In genomic region chr10:75236178-75236825, GRCh38 we compare ENCODE assay signal across 8 cellular contexts. TPM values are rescaled to one million over a fixed set of nuclear protein-coding genes. Genes with fewer than 3 reads are reported as not detected.
A peak's percentile ranks its signal among the peaks of the same experiment; 100 is the strongest.
DNase-seq lines count a peak whose midpoint lies in the region; ATAC-seq and TF ChIP-seq lines count a peak whose summit lies in the region.

No MANE protein-coding gene starts in this region.

- no peak for DNase-seq in activated T-cell treated with anti-CD3 and anti-CD28 coated beads, Interleukin-2, amount 50 U/mL, for 72 hours
- no peak for DNase-seq in activated T-cell treated with anti-CD3 and anti-CD28 coated beads, Interleukin-2, amount 50 U/mL, for 48 hours
- DNase-seq in tibial artery (no peak), NCI-H146 (lab: John Stamatoyannopoulos, UW) (no peak), left colon (no peak)

- no peaks in the 10 kb centered on the region for H3K27me3 ChIP-seq in liver (ENCODE audit: control insufficient read depth in 4 of 4, insufficient read depth in 4 of 4, low read length in 3 of 4)
- no peaks in the 10 kb centered on the region for H3K27me3 ChIP-seq in tibial artery

- no peaks in the 10 kb centered on the region for H3K9me3 Mint-ChIP-seq in activated T-cell treated with anti-CD3 and anti-CD28 coated beads, Interleukin-2, amount 50 U/mL, for 72 hours

- H3K36me3 Mint-ChIP-seq in activated T-cell treated with anti-CD3 and anti-CD28 coated beads, Interleukin-2, amount 50 U/mL, for 72 hours (ENCODE audit: insufficient read depth in 2 of 2): peaks cover 6 to 7% of the 10 kb centered on the region in 2 donors

- peaks cover 20% of the 10 kb centered on the region for H3K4me1 Mint-ChIP-seq in activated T-cell treated with anti-CD3 and anti-CD28 coated beads, Interleukin-2, amount 50 U/mL, for 72 hours (ENCODE audit: low read depth)

- H3K4me1 ChIP-seq in liver (ENCODE audit: control insufficient read depth in 4 of 4, insufficient read depth in 4 of 4, low read length in 3 of 4) (peaks cover 6 to 37% (median 24%) of the 10 kb centered on the region in 4 donors), tibial artery (peaks cover 0 to 28% (median 10%) of the 10 kb centered on the region in 4 donors)

- H3K27ac ChIP-seq in VCaP (peak overlapping the region; percentile 90), liver (ENCODE audit: low read depth in 1 of 2, low read length in 2 of 2) (no peak overlapping the region), tibial artery (peak overlapping the region; percentile 81 to 83)

- ATAC-seq in activated T-cell treated with anti-CD3 and anti-CD28 coated beads, Interleukin-2, amount 50 U/mL, for 72 hours (replicated peaks in 1 of 2): no peak
- ATAC-seq in GM21528 (IDR thresholded peaks at IDR 0.05; ENCODE audit: low FRiP score, unreplicated experiment) (no peak), left colon (no peak)

- no peaks in the 10 kb centered on the region for H3K27me3 Mint-ChIP-seq in activated T-cell treated with anti-CD3 and anti-CD28 coated beads, Interleukin-2, amount 50 U/mL, for 72 hours (ENCODE audit: low read depth)

- H3K36me3 ChIP-seq in liver (ENCODE audit: control insufficient read depth in 4 of 4, insufficient read depth in 3 of 4, low read depth in 1 of 4, low read length in 3 of 4): peaks cover 3 to 12% (median 8%) of the 10 kb centered on the region in 4 donors
- peaks cover 0 to 11% (median 0%) of the 10 kb centered on the region in 3 donors for H3K36me3 ChIP-seq in tibial artery

- intact Hi-C loops in tibial artery (cut with DNase I; ENCODE audit: low total_unique reads): loop anchor here (5.0 to 10.0 kb wide), 2 partner anchors 124 to 412 kb away; partner anchors contain the start of genes KAT6B and SAMD8
- intact Hi-C loops in left colon (cut with DNase I, micrococcal nuclease): loop anchor here in 1 of 2 donors (5.0 to 10.0 kb wide), 2 partner anchors 52 to 124 kb away; partner anchors contain the start of gene SAMD8

- peak overlapping the region; percentile 72 to 82 for H3K4me3 Mint-ChIP-seq in activated T-cell treated with anti-CD3 and anti-CD28 coated beads, Interleukin-2, amount 50 U/mL, for 72 hours

- TF ChIP-seq CTCF in VCaP (conservative IDR thresholded peaks at IDR 0.05) (no peak; the same call in 1 of the 2 replicates), liver (IDR thresholded peaks at IDR 0.05; ENCODE audit: low read depth, low read length, missing input control) (no peak), tibial artery (IDR thresholded peaks at IDR 0.05) (peak in 1 of 2 experiments; percentile 2)

- H3K9ac ChIP-seq in liver (ENCODE audit: low read depth in 1 of 2, low read length in 2 of 2): no peak overlapping the region

- WGBS in liver: 51% methylated on average over 12 of the region's 12 CpGs

- H3K9me3 ChIP-seq in liver (ENCODE audit: control insufficient read depth in 4 of 4, low read length in 3 of 4): no peaks in the 10 kb centered on the region
- no peaks in the 10 kb centered on the region for H3K9me3 ChIP-seq in tibial artery

- H3K4me3 ChIP-seq in liver (ENCODE audit: low read depth in 1 of 3, low read length in 3 of 3) (no peak overlapping the region), tibial artery (peak overlapping the region; percentile 64 to 85)

- H3K27ac Mint-ChIP-seq in activated T-cell treated with anti-CD3 and anti-CD28 coated beads, Interleukin-2, amount 50 U/mL, for 72 hours: peak overlapping the region; percentile 96

- TF ChIP-seq RAD21 in liver (IDR thresholded peaks at IDR 0.05): no peak

TF ChIP-seq in liver, 16 proteins besides CTCF, POLR2A, EP300 and RAD21:
- no peak for TF ChIP-seq JUND (IDR thresholded peaks at IDR 0.05)
- no peak for TF ChIP-seq SP1 (IDR thresholded peaks at IDR 0.05)
- TF ChIP-seq YY1 (IDR thresholded peaks at IDR 0.05): peak; percentile 4

RNA-seq across cellular contexts. Expression of gene COMTD1, which starts 0.5 kb away (rescaled TPM):
- 10 to 100 TPM; 26.7 to 31.2 TPM for total RNA-seq in activated T-cell treated with anti-CD3 and anti-CD28 coated beads, Interleukin-2, amount 50 U/mL, for 72 hours
- total RNA-seq in liver (10 to 100 TPM in 1 of 2 donors, 1 to 10 TPM in 1; 6.5 to 12.1 TPM), left colon (10 to 100 TPM; 81.7 to 82.4 TPM)
- polyA plus RNA-seq in liver: 10 to 100 TPM; 40.9 to 44.2 TPM

RNA-seq across cellular contexts. Expression of gene VDAC2, which starts 25.7 kb away (rescaled TPM):
- 100 to 1,000 TPM; 207 to 229 TPM for total RNA-seq in activated T-cell treated with anti-CD3 and anti-CD28 coated beads, Interleukin-2, amount 50 U/mL, for 72 hours
- 10 to 100 TPM; 41.3 to 46.1 TPM for total RNA-seq in liver
- 10 to 100 TPM; 58.9 to 67.1 TPM for polyA plus RNA-seq in liver
- total RNA-seq in left colon: 100 to 1,000 TPM; 288 to 359 TPM

Comparison
In these comparisons a context has a peak if more than half of its experiments do, and no peak if none do; other contexts are left out.
1. H3K27ac ChIP-seq: peak in VCaP (single experiment) and tibial artery (2 of 2); none in liver (0 of 2).
2. H3K4me3 ChIP-seq: peak in tibial artery (2 of 2); none in liver (0 of 3).
3. RNA of gene VDAC2, which starts 25.7 kb away (total RNA-seq): 288 to 359 TPM in left colon and 207 to 229 TPM in activated T-cell treated with anti-CD3 and anti-CD28 coated beads, Interleukin-2, amount 50 U/mL, for 72 hours; 41.3 to 46.1 TPM in liver; every median in the first group is over 4 times any median in the second.